Comparison of ENCODE assay signal across 1 cellular context in genomic region chr20:63854766-63855362, GRCh38.
A peak's percentile ranks its signal among the peaks of the same experiment; 100 is the strongest.
TF ChIP-seq lines count a peak whose summit lies in the region.

No MANE protein-coding gene starts in this region.

TF ChIP-seq in HepG2, 621 proteins besides CTCF, POLR2A, EP300 and RAD21 (continued from another document and continues in another):
- TF ChIP-seq REST (IDR thresholded peaks at IDR 0.05; ENCODE audit: borderline replicate concordance in 1 of 2, low read depth in 1 of 2, low read length in 2 of 2) (no peak), ZNF513 (CRISPR knock-in tag; conservative IDR thresholded peaks at IDR 0.05) (no peak), ZNF234 (CRISPR knock-in tag; conservative IDR thresholded peaks at IDR 0.05) (no peak), BRD4 (CRISPR knock-in tag; IDR thresholded peaks at IDR 0.05) (peak; percentile 33; the same call in 1 of the 2 replicates), ZNF781 (CRISPR knock-in tag; IDR thresholded peaks at IDR 0.05; ENCODE audit: borderline replicate concordance, not compliant biosample characterization) (no peak), ZNF660 (CRISPR knock-in tag; IDR thresholded peaks at IDR 0.05; ENCODE audit: borderline replicate concordance, low read depth) (no peak), ZNF543 (CRISPR knock-in tag; IDR thresholded peaks at IDR 0.05) (peak; percentile 57; the same call in 1 of the 2 replicates), RXRA (CRISPR knock-in tag; IDR thresholded peaks at IDR 0.05) (peak; percentile 46; the same call in 1 of the 2 replicates), MAFK (conservative IDR thresholded peaks at IDR 0.05 in 1 of 2, IDR thresholded peaks at IDR 0.05 in 1 of 2; ENCODE audit: low read length in 2 of 2) (no peak), SATB2 (CRISPR knock-in tag; IDR thresholded peaks at IDR 0.05) (no peak), NR2F2 (IDR thresholded peaks at IDR 0.05; ENCODE audit: borderline replicate concordance, low read depth) (no peak), ZC3H13 (CRISPR knock-in tag; IDR thresholded peaks at IDR 0.05) (0 out of 2 replicates have a peak, but pooled peaks have one; percentile 23), ZFX (CRISPR knock-in tag; IDR thresholded peaks at IDR 0.05; ENCODE audit: low read depth) (peak; percentile 70), NR2C2 (CRISPR knock-in tag; IDR thresholded peaks at IDR 0.05; ENCODE audit: borderline replicate concordance) (0 out of 2 replicates have a peak, but pooled peaks have one; percentile 9), MYNN (CRISPR knock-in tag; IDR thresholded peaks at IDR 0.05; ENCODE audit: low read depth) (no peak), POGK (CRISPR knock-in tag; conservative IDR thresholded peaks at IDR 0.05) (peak; percentile 78), RCOR2 (CRISPR knock-in tag; IDR thresholded peaks at IDR 0.05) (0 out of 2 replicates have a peak, but pooled peaks have one; percentile 12), NFKBIZ (CRISPR knock-in tag; IDR thresholded peaks at IDR 0.05) (no peak), ZFP62 (CRISPR knock-in tag; IDR thresholded peaks at IDR 0.05) (no peak), MLX (CRISPR knock-in tag; IDR thresholded peaks at IDR 0.05) (no peak), TRAFD1 (CRISPR knock-in tag; IDR thresholded peaks at IDR 0.05; ENCODE audit: borderline replicate concordance) (0 out of 2 replicates have a peak, but pooled peaks have one; percentile 40), SOX5 (CRISPR knock-in tag; IDR thresholded peaks at IDR 0.05; ENCODE audit: borderline replicate concordance) (no peak), SPEN (CRISPR knock-in tag; IDR thresholded peaks at IDR 0.05; ENCODE audit: low read depth) (peak; percentile 15), ZNF546 (CRISPR knock-in tag; conservative IDR thresholded peaks at IDR 0.05) (no peak), HNRNPH1 (optimal IDR thresholded peaks at IDR 0.05; ENCODE audit: low read depth, low read length) (no peak), KDM5B (CRISPR knock-in tag; IDR thresholded peaks at IDR 0.05; ENCODE audit: borderline replicate concordance) (peak; percentile 65; the same call in 1 of the 2 replicates), FOXK1 (CRISPR knock-in tag; IDR thresholded peaks at IDR 0.05; ENCODE audit: borderline replicate concordance, low read depth) (no peak), ZBTB7A (CRISPR knock-in tag; IDR thresholded peaks at IDR 0.05) (no peak), ZNF235 (CRISPR knock-in tag; IDR thresholded peaks at IDR 0.05; ENCODE audit: borderline replicate concordance) (peak; percentile 18; the same call in 1 of the 2 replicates), TCF7L2 (IDR thresholded peaks at IDR 0.05; ENCODE audit: low read depth, low read length) (no peak), PATZ1 (CRISPR knock-in tag; IDR thresholded peaks at IDR 0.05) (peak; percentile 79), BATF2 (CRISPR knock-in tag; IDR thresholded peaks at IDR 0.05) (no peak), ZNF256 (CRISPR knock-in tag; conservative IDR thresholded peaks at IDR 0.05) (no peak), TOPORS (CRISPR knock-in tag; IDR thresholded peaks at IDR 0.05) (no peak), PRDM15 (CRISPR knock-in tag; IDR thresholded peaks at IDR 0.05) (no peak), ZNF136 (CRISPR knock-in tag; IDR thresholded peaks at IDR 0.05; ENCODE audit: low read depth) (no peak; the same call in 1 of the 2 replicates), ZNF605 (CRISPR knock-in tag; IDR thresholded peaks at IDR 0.05) (no peak), GZF1 (CRISPR knock-in tag; IDR thresholded peaks at IDR 0.05) (peak; percentile 83; the same call in 1 of the 2 replicates), PAWR (CRISPR knock-in tag; IDR thresholded peaks at IDR 0.05; ENCODE audit: borderline replicate concordance) (0 out of 2 replicates have a peak, but pooled peaks have one; percentile 84), TBX2 (CRISPR knock-in tag; IDR thresholded peaks at IDR 0.05; ENCODE audit: borderline replicate concordance) (no peak; the same call in 1 of the 2 replicates), ZNF776 (CRISPR knock-in tag; IDR thresholded peaks at IDR 0.05) (peak; percentile 39; the same call in 1 of the 2 replicates), THAP8 (CRISPR knock-in tag; IDR thresholded peaks at IDR 0.05; ENCODE audit: borderline replicate concordance) (no peak), ZEB1 (IDR thresholded peaks at IDR 0.05; ENCODE audit: insufficient replicate concordance, low read depth) (no peak), MED8 (CRISPR knock-in tag; IDR thresholded peaks at IDR 0.05; ENCODE audit: insufficient replicate concordance) (peak; percentile 23), REXO4 (CRISPR knock-in tag; IDR thresholded peaks at IDR 0.05; ENCODE audit: borderline replicate concordance) (no peak), ZSCAN22 (CRISPR knock-in tag; IDR thresholded peaks at IDR 0.05) (0 out of 2 replicates have a peak, but pooled peaks have one; percentile 36), ZNF441 (CRISPR knock-in tag; IDR thresholded peaks at IDR 0.05; ENCODE audit: borderline replicate concordance) (peak; percentile 33; the same call in 1 of the 2 replicates), HNF4G (IDR thresholded peaks at IDR 0.05; ENCODE audit: borderline replicate concordance, low read depth, low read length) (no peak), HNF4G (CRISPR knock-in tag; IDR thresholded peaks at IDR 0.05; ENCODE audit: borderline replicate concordance, low read depth) (0 out of 2 replicates have a peak, but pooled peaks have one; percentile 15), ZNF678 (CRISPR knock-in tag; IDR thresholded peaks at IDR 0.05) (0 out of 2 replicates have a peak, but pooled peaks have one; percentile 36)
